20 cellular contexts compared by ENCODE assay signal in the genomic region with DNA sequence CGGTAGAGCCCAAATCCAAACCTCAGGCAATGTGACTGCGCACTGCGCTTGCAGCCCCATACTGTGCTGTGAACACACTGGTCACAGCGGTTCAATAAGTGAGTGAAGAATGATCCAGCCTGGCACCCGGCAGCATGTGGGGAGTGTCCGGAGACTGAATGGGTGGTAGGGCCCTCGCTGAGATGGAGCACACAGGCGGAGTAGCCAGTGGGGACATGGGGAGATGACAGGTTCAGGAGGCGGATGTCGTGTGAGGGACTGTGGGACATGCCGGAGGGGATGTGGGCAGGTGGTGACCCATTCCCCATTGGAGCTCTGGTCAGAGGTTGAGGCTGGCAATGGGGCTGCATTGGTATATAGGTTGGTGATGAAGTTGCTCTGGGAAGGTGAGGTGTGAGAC. TPM values are rescaled to one million over a fixed set of nuclear protein-coding genes. Genes with fewer than 3 reads are reported as not detected.
"Had no signal": no experiment of that assay in that cellular context is flagged by ENCODE, and none has a peak within 500 bp of the region (broad histone marks: within the 10 kb centered on the region; RNA-seq: fewer than 3 reads in every experiment).

No MANE protein-coding gene starts in this region.

- H3K4me3 Mint-ChIP-seq: activated CD8-positive, alpha-beta memory T cell treated with anti-CD3 and anti-CD28 coated beads, Interleukin-2, amount 10 ng/mL, durations not matched to agents 7 days and 5 days; activated naive CD8-positive, alpha-beta T cell; activated T-cell treated with anti-CD3 and anti-CD28 coated beads, Interleukin-2, amount 50 U/mL, for 24 hours; endodermal cell; mesothelial cell of epicardium; neural crest cell; stimulated activated naive CD8-positive, alpha-beta T cell treated with anti-CD3 and anti-CD28 coated beads, Interleukin-15, amount 100 ng/mL, for 72 hours; T-cell had no signal

- H2AFZ ChIP-seq: parathyroid adenoma had no signal

- H3K9ac ChIP-seq: parathyroid adenoma had no signal

- H3K36me3 Mint-ChIP-seq: activated CD8-positive, alpha-beta memory T cell treated with anti-CD3 and anti-CD28 coated beads, Interleukin-2, amount 10 ng/mL, durations not matched to agents 7 days and 5 days; activated naive CD8-positive, alpha-beta T cell; mesothelial cell of epicardium; T-cell had no signal

- H3K79me2 ChIP-seq: parathyroid adenoma had no signal

- H3K27me3 ChIP-seq: brain microvascular endothelial cell, testis had no signal

- H3K4me3 ChIP-seq: skin epidermis, testis had no signal

- H3K27me3 Mint-ChIP-seq: activated naive CD8-positive, alpha-beta T cell had no signal

- H3K27ac Mint-ChIP-seq: activated CD8-positive, alpha-beta memory T cell treated with anti-CD3 and anti-CD28 coated beads, Interleukin-2, amount 10 ng/mL, durations not matched to agents 7 days and 5 days; activated naive CD8-positive, alpha-beta T cell; activated T-cell treated with anti-CD3 and anti-CD28 coated beads, Interleukin-2, amount 50 U/mL, for 24 hours; endodermal cell; mesothelial cell of epicardium; stimulated activated naive CD8-positive, alpha-beta T cell treated with anti-CD3 and anti-CD28 coated beads, Interleukin-15, amount 100 ng/mL, for 72 hours; T-cell had no signal

- H3K27ac ChIP-seq: brain microvascular endothelial cell, parathyroid adenoma, skin epidermis, testis had no signal

- H3K9me3 Mint-ChIP-seq: activated T-cell treated with anti-CD3 and anti-CD28 coated beads, Interleukin-2, amount 50 U/mL, for 24 hours; endodermal cell; mesothelial cell of epicardium; neural crest cell; stimulated activated naive CD8-positive, alpha-beta T cell treated with anti-CD3 and anti-CD28 coated beads, Interleukin-15, amount 100 ng/mL, for 72 hours; T-cell had no signal

RNA-seq across cellular contexts. Expression of a gene that starts 5.6 kb away (rescaled TPM):
- total RNA-seq: activated CD8-positive, alpha-beta memory T cell treated with anti-CD3 and anti-CD28 coated beads, Interleukin-2, amount 10 ng/mL, durations not matched to agents 7 days and 5 days; glomerular endothelial cell; kidney epithelial cell; lower leg skin; mesothelial cell of epicardium; myocyte; neural crest cell; T-cell; ureter had no signal
- polyA plus RNA-seq: esophagus had no signal

RNA-seq across cellular contexts. Expression of a gene that starts 8.2 kb away (rescaled TPM):
- total RNA-seq: activated CD8-positive, alpha-beta memory T cell treated with anti-CD3 and anti-CD28 coated beads, Interleukin-2, amount 10 ng/mL, durations not matched to agents 7 days and 5 days; dermis microvascular lymphatic vessel endothelial cell; glomerular endothelial cell; kidney epithelial cell; neural crest cell had no signal

RNA-seq across cellular contexts. Expression of a gene that starts 12.2 kb away (rescaled TPM):
- total RNA-seq: activated CD8-positive, alpha-beta memory T cell treated with anti-CD3 and anti-CD28 coated beads, Interleukin-2, amount 10 ng/mL, durations not matched to agents 7 days and 5 days; cerebellum; dermis microvascular lymphatic vessel endothelial cell; glomerular endothelial cell; kidney epithelial cell; neural crest cell; T-cell had no signal

RNA-seq across cellular contexts. Expression of a gene that starts 33.9 kb away (rescaled TPM):
- total RNA-seq: activated CD8-positive, alpha-beta memory T cell treated with anti-CD3 and anti-CD28 coated beads, Interleukin-2, amount 10 ng/mL, durations not matched to agents 7 days and 5 days; glomerular endothelial cell; myocyte; T-cell had no signal
